Comparison of ENCODE assay signal across 2 cellular contexts in the genomic region with DNA sequence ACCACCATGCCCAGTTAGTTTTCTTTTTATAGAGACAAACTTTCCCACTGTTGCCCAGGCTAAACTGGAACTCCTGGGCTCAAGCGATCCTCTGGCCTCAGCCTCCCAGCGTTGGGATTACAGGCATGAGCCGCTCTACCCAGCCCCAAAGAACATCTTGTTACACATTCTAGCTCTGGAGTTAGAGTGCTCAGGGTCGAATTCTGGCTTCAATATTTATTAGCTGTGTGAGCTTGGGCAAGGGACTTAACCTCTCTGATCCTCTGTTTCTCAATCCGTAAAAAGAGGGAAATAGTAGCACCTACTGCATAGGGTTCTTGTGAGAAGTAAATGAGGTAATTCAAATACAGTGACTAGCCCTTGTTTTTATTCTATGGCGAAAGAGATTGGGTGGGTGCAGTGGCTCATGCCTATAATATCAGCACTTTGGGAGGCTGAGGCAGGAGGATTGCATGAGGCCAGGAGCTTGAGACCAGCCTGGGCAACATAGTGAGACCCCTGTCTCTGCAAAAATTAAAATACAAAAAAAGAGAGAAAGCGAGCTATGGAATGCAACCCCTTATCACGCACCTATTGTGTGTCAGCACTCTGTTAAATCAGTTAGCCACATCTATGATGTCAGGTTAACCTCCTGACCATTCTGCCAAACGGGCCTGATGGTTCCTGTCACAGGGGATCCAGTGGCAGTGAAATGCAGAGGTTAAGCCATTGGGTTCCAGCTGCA.
TF ChIP-seq lines count a peak whose summit lies in the region.

No MANE protein-coding gene starts in this region.

TF ChIP-seq in SK-N-SH, 30 proteins besides CTCF, POLR2A, EP300 and RAD21:
- TF ChIP-seq, protein P1, sequence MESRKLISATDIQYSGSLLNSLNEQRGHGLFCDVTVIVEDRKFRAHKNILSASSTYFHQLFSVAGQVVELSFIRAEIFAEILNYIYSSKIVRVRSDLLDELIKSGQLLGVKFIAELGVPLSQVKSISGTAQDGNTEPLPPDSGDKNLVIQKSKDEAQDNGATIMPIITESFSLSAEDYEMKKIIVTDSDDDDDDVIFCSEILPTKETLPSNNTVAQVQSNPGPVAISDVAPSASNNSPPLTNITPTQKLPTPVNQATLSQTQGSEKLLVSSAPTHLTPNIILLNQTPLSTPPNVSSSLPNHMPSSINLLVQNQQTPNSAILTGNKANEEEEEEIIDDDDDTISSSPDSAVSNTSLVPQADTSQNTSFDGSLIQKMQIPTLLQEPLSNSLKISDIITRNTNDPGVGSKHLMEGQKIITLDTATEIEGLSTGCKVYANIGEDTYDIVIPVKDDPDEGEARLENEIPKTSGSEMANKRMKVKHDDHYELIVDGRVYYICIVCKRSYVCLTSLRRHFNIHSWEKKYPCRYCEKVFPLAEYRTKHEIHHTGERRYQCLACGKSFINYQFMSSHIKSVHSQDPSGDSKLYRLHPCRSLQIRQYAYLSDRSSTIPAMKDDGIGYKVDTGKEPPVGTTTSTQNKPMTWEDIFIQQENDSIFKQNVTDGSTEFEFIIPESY (IDR thresholded peaks at IDR 0.05; ENCODE audit: borderline replicate concordance, low read depth), result no peak
- TF ChIP-seq GATA2 (CRISPR knock-in tag; IDR thresholded peaks at IDR 0.05) (no peak), FOXM1 (IDR thresholded peaks at IDR 0.05; ENCODE audit: low read depth) (no peak), RFX5 (IDR thresholded peaks at IDR 0.05; ENCODE audit: low read length) (no peak), MXI1 (IDR thresholded peaks at IDR 0.05; ENCODE audit: low read depth, low read length) (no peak), FOXJ3 (CRISPR knock-in tag; IDR thresholded peaks at IDR 0.05) (no peak), RCOR1 (IDR thresholded peaks at IDR 0.05; ENCODE audit: low read length) (no peak), GABPA (IDR thresholded peaks at IDR 0.05; ENCODE audit: low read depth) (no peak), MEF2A (IDR thresholded peaks at IDR 0.05; ENCODE audit: borderline replicate concordance, low read depth) (no peak), NFIC (IDR thresholded peaks at IDR 0.05; ENCODE audit: borderline replicate concordance) (no peak), SIN3A (IDR thresholded peaks at IDR 0.05; ENCODE audit: borderline replicate concordance, low read depth, low read length) (no peak), POLR2AphosphoS5 (IDR thresholded peaks at IDR 0.05; ENCODE audit: low read depth, low read length) (no peak), SMC3 (IDR thresholded peaks at IDR 0.05; ENCODE audit: low read depth, low read length) (no peak)
- TF ChIP-seq, protein P2, sequence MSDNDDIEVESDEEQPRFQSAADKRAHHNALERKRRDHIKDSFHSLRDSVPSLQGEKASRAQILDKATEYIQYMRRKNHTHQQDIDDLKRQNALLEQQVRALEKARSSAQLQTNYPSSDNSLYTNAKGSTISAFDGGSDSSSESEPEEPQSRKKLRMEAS (IDR thresholded peaks at IDR 0.05; ENCODE audit: low read depth), result no peak

TF ChIP-seq in SK-N-SH treated with all-trans-retinoic acid at 6 μM for 48 hours, 23 proteins besides CTCF, POLR2A, EP300 and RAD21 (continued from another document):
- no peak for TF ChIP-seq TSHZ2 (CRISPR knock-in tag; IDR thresholded peaks at IDR 0.05)
- TF ChIP-seq ZNF565 (CRISPR knock-in tag; conservative IDR thresholded peaks at IDR 0.05; ENCODE audit: low read depth), result no peak
- no peak for TF ChIP-seq BACH2 (CRISPR knock-in tag; IDR thresholded peaks at IDR 0.05; ENCODE audit: borderline replicate concordance)
